In the genomic region with DNA sequence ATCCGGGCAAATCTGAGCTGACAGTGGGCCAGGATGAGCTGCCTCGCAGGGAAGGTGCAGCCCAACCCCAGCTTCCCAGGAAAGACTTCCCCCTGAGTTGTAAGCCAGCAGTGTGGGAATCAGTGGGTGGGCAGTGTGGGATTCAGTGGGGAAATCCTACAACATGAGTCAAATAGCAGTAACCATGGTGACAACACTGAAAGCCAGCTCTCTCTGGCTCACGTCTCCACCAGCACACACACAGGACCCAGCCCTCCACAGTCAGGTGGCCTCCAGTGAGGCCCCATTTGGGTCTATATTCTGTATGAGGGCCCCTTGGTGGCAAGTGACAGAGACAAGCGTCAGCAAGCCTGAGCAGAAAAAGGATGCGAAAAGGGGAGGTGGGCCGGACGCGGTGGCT, we compare ENCODE assay signal across 8 cellular contexts. TPM values are rescaled to one million over a fixed set of nuclear protein-coding genes. Genes with fewer than 3 reads are reported as not detected.
DNase-seq lines count a peak whose midpoint lies in the region; ATAC-seq and TF ChIP-seq lines count a peak whose summit lies in the region.

No MANE protein-coding gene starts in this region.

- H3K4me1 ChIP-seq in tibial nerve = peaks cover 0 to 57% (median 28%) of the 10 kb centered on the region in 4 donors

- no peaks in the 10 kb centered on the region for H3K36me3 ChIP-seq in brain microvascular endothelial cell (replicated peaks)
- H3K36me3 ChIP-seq in tibial nerve = no peaks in the 10 kb centered on the region

- H3K4me3 ChIP-seq in brain microvascular endothelial cell (ENCODE audit: low read depth, low read length) (no peak overlapping the region), tibial nerve (no peak overlapping the region)

- H3K27me3 ChIP-seq in brain microvascular endothelial cell (replicated peaks) (no peaks in the 10 kb centered on the region), tibial nerve (no peaks in the 10 kb centered on the region)

- H3K27ac ChIP-seq in brain microvascular endothelial cell (peak overlapping the region; percentile 73), tibial nerve (peak overlapping the region; percentile 2 to 84 (median 76))

- in situ Hi-C loops in brain microvascular endothelial cell (cut with HindIII; ENCODE audit: low pct_ligation_motif_present, low sequenced_read_pairs) = no loop called here

- no peak for TF ChIP-seq POLR2A in tibial nerve (IDR thresholded peaks at IDR 0.05)

- no peak for TF ChIP-seq CTCF in brain microvascular endothelial cell (IDR thresholded peaks at IDR 0.05; ENCODE audit: low read depth, low read length, missing control alignments)
- no peak for TF ChIP-seq CTCF in tibial nerve (IDR thresholded peaks at IDR 0.05)
- TF ChIP-seq CTCF in GM10248 (IDR thresholded peaks at IDR 0.05; ENCODE audit: control extremely low read depth, extremely low read depth, low read depth, missing control alignments) = no peak

- peak; percentile 9 for DNase-seq in NCI-H2227 (lab: John Stamatoyannopoulos, UW; ENCODE audit: unreplicated experiment)
- no peak for DNase-seq in NCI-H2227 treated with DMSO at 0.1 percent for 48 hours (lab: John Stamatoyannopoulos, UW)
- peak; percentile 96 for DNase-seq in brain microvascular endothelial cell
- peak; percentile 79 for DNase-seq in kidney glomerular epithelial cell (lab: John Stamatoyannopoulos, UW)
- DNase-seq in tibial nerve (ENCODE audit: low spot score in 2 of 2) = no peak
- no peak for DNase-seq in GM10248 (ENCODE audit: extremely low spot score)
- DNase-seq in NCI-H774 (lab: John Stamatoyannopoulos, UW) = no peak

- no peaks in the 10 kb centered on the region for H3K9me3 ChIP-seq in tibial nerve

- no peak for TF ChIP-seq EP300 in tibial nerve (IDR thresholded peaks at IDR 0.05)

- CTCF ChIA-PET in GM10248 (lab: Yijun Ruan, JAX) = interaction anchor here (1.2 to 2.2 kb wide), 2 partner anchors 9 to 31 kb away, joined by 4 to 8 read pairs; no protein-coding TSS in a partner anchor

- ATAC-seq in HG02938 (IDR thresholded peaks at IDR 0.05; ENCODE audit: unreplicated experiment) = no peak

- WGBS in tibial nerve, 2 donors = 66 to 68% methylated on average over 8 of the region's 8 CpGs

- POLR2A ChIA-PET in GM10248 (lab: Yijun Ruan, JAX) = no interaction called here

RNA-seq across cellular contexts. Expression of gene LGALS3, which starts 6.0 kb away (rescaled TPM):
- 100 to 1,000 TPM; 246 to 526 (median 339) TPM for total RNA-seq in tibial nerve

Comparison
In these comparisons a context has a peak if more than half of its experiments do, and no peak if none do; other contexts are left out.
1. DNase-seq: peak in NCI-H2227 (single experiment), brain microvascular endothelial cell (single experiment) and kidney glomerular epithelial cell (single experiment); none in NCI-H2227 treated with DMSO at 0.1 percent for 48 hours (single experiment), tibial nerve (0 of 2), GM10248 (single experiment) and NCI-H774 (single experiment).